In the genomic region with DNA sequence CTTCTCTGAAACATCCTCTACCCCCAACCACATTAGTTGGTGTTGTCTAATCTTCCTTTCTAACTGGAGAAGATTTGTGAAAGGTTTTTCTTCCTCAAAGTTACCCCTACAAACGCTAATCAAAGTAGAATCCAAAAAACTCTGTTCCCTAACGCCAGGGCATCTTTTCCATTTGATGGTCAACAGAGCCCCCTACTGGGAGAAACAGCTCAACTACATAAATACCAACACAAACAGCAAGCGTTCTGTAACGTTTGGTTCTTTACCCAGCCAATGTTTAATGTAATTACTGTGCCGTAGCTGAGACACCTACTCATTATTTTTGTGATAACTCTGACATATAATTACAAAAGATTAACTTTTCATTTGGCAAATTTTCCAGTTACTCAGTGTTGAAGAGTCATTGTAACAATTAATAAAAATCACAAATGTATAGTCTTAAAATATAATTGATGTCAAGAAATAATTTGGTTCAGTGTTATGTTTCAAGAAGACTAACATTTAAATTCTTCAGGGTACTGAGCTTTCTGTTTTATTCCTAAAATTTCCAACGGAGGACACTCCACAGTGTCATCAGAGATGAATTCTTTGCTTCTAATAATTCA, we compare ENCODE assay signal across 8 cellular contexts.
DNase-seq lines count a peak whose midpoint lies in the region; ATAC-seq, FAIRE-seq and TF ChIP-seq lines count a peak whose summit lies in the region.

No MANE protein-coding gene starts in this region.

- no peak for TF ChIP-seq POLR2A in body of pancreas (IDR thresholded peaks at IDR 0.05)

- H3K36me3 ChIP-seq in body of pancreas (replicated peaks in 1 of 2; ENCODE audit: insufficient read depth in 1 of 2, low read depth in 2 of 2) = no peaks in the 10 kb centered on the region

- TF ChIP-seq CTCF in D721Med (IDR thresholded peaks at IDR 0.05; ENCODE audit: insufficient read depth, missing control alignments) (peak; percentile 94), body of pancreas (IDR thresholded peaks at IDR 0.05) (peak; percentile 47 to 89 (median 82))

- ATAC-seq in GM19025 (IDR thresholded peaks at IDR 0.05; ENCODE audit: low read depth, unreplicated experiment) (peak; percentile 53), HG03442 (IDR thresholded peaks at IDR 0.05; ENCODE audit: unreplicated experiment) (peak; percentile 79), body of pancreas (peak; percentile 82), HG02981 (IDR thresholded peaks at IDR 0.05; ENCODE audit: unreplicated experiment) (no peak)

- no peak overlapping the region for H3K27ac ChIP-seq in body of pancreas

- no peaks in the 10 kb centered on the region for H3K27me3 ChIP-seq in body of pancreas

- no peaks in the 10 kb centered on the region for H3K4me1 ChIP-seq in body of pancreas

- DNase-seq in D721Med (ENCODE audit: insufficient read length, low spot score) (peak; percentile 32), NCI-H748 (lab: John Stamatoyannopoulos, UW; ENCODE audit: unreplicated experiment) (peak; percentile 66), body of pancreas (peak; percentile 41 to 65 (median 46)), inferior parietal cortex (ENCODE audit: extremely low spot score) (peak; percentile 86), stromal cell of bone marrow (ENCODE audit: low read depth) (peak; percentile 42)

- intact Hi-C loops in body of pancreas (cut with DNase I) = loop anchor here (5.0 kb wide), 1 partner anchor 254 kb away; no protein-coding TSS in a partner anchor

- FAIRE-seq in D721Med (lab: Jason Lieb, UNC) = peak; percentile 81

- H3K9me3 ChIP-seq in body of pancreas = no peaks in the 10 kb centered on the region

- H3K4me3 ChIP-seq in body of pancreas = no peak overlapping the region

- WGBS in body of pancreas, 2 donors = 2 to 6% methylated on average over 6 of the region's 6 CpGs

Comparison
In these comparisons a context has a peak if more than half of its experiments do, and no peak if none do; other contexts are left out.
1. DNase-seq: peak in every context shown above with its lines; median percentile 86 in inferior parietal cortex; 66 in NCI-H748; 46 in body of pancreas; 42 in stromal cell of bone marrow; 32 in D721Med.